Comparison of ENCODE assay signal across 8 cellular contexts in genomic region chr7:23532490-23533001, GRCh38. TPM values are rescaled to one million over a fixed set of nuclear protein-coding genes. Genes with fewer than 3 reads are reported as not detected.
DNase-seq lines count a peak whose midpoint lies in the region; ATAC-seq and TF ChIP-seq lines count a peak whose summit lies in the region.
"Not testable (repeated sequence)": the region's sequence is repeated elsewhere in the genome, so short reads cannot be mapped to it uniquely, and the experiment has no call there.

No MANE protein-coding gene starts in this region.

- H2AK5ac ChIP-seq in mesendoderm (ENCODE audit: low read length), result not testable (repeated sequence)

- TF ChIP-seq CTCF in DND-41 (IDR thresholded peaks at IDR 0.05; ENCODE audit: borderline replicate concordance, extremely low read depth, low read length, poor library complexity, severe bottlenecking); body of pancreas (IDR thresholded peaks at IDR 0.05); fibroblast of mammary gland (conservative IDR thresholded peaks at IDR 0.05; ENCODE audit: control insufficient read depth, insufficient read depth, low read depth, low read length); prostate gland (IDR thresholded peaks at IDR 0.05); transverse colon (IDR thresholded peaks at IDR 0.05): not testable (repeated sequence)

- H3K4me1 Mint-ChIP-seq in activated CD4-positive, alpha-beta T cell treated with anti-CD3 and anti-CD28 coated beads, Interleukin-2, amount 10 ng/mL, durations not matched to agents 24 days and 14 days, result peaks cover 24% of the 10 kb centered on the region

- not testable (repeated sequence) for H3K27me3 Mint-ChIP-seq in activated CD4-positive, alpha-beta T cell treated with anti-CD3 and anti-CD28 coated beads, Interleukin-2, amount 10 ng/mL, durations not matched to agents 24 days and 14 days

- not testable (repeated sequence) for H2BK15ac ChIP-seq in mesendoderm (replicated peaks; ENCODE audit: low read depth)

- peak overlapping the region; percentile 98 for H3K27ac ChIP-seq in DND-41 (ENCODE audit: low read length)
- H3K27ac ChIP-seq in body of pancreas, result peak overlapping the region in 3 of 4 donors; percentile 93 to 98 (median 97)
- H3K27ac ChIP-seq in mesendoderm (ENCODE audit: low read depth, low read length), result not testable (repeated sequence)
- peak overlapping the region; percentile 96 to 97 for H3K27ac ChIP-seq in prostate gland
- H3K27ac ChIP-seq in transverse colon, result peak overlapping the region; percentile 94 to 97 (median 96)

- in situ Hi-C loops in transverse colon (cut with MboI; ENCODE audit: low pct_ligation_motif_present in 1 of 4, low pct_unique_long_range_greater_than_20kb in 1 of 4, low sequenced_read_pairs in 3 of 4), result not testable (repeated sequence)

- ATAC-seq in DND-41 (ENCODE audit: insufficient read depth, low read depth); body of pancreas: not testable (repeated sequence)

- not testable (repeated sequence) for H3K9me3 ChIP-seq in DND-41 (ENCODE audit: insufficient read depth, low read length, severe bottlenecking); MG63; body of pancreas; prostate gland; transverse colon

- not testable (repeated sequence) for DNase-seq in DND-41; MG63; activated CD4-positive, alpha-beta T cell treated with anti-CD3 and anti-CD28 coated beads, Interleukin-2, amount 10 ng/mL, durations not matched to agents 24 days and 14 days; fibroblast of mammary gland (ENCODE audit: low read depth); mesendoderm; prostate gland (ENCODE audit: low spot score); transverse colon
- peak in 1 of 4 donors; percentile 23 for DNase-seq in body of pancreas

- WGBS in body of pancreas, 2 donors, result 83 to 90% methylated on average over 19 to 20 of the region's 20 CpGs
- WGBS in mesendoderm (ENCODE audit: extremely low coverage, insufficient coverage, low lambda C conversion rate), result no CpG with 5 or more reads among the region's 20 CpGs
- WGBS in prostate gland, result 94% methylated on average over 20 of the region's 20 CpGs
- WGBS in transverse colon (ENCODE audit: low coverage in 1 of 2), 2 donors, result 90 to 96% methylated on average over 7 to 20 of the region's 20 CpGs

- H3K56ac ChIP-seq in mesendoderm (ENCODE audit: low read length), result peak overlapping the region; percentile 40

- H3K27ac Mint-ChIP-seq in activated CD4-positive, alpha-beta T cell treated with anti-CD3 and anti-CD28 coated beads, Interleukin-2, amount 10 ng/mL, durations not matched to agents 24 days and 14 days, result peak overlapping the region; percentile 99

- not testable (repeated sequence) for H3K4ac ChIP-seq in mesendoderm (ENCODE audit: low read depth, low read length)

- not testable (repeated sequence) for H2BK5ac ChIP-seq in mesendoderm (ENCODE audit: low read length)

- TF ChIP-seq POLR2A in body of pancreas (IDR thresholded peaks at IDR 0.05); prostate gland (IDR thresholded peaks at IDR 0.05); transverse colon (IDR thresholded peaks at IDR 0.05): not testable (repeated sequence)

- not testable (repeated sequence) for H3K9me3 Mint-ChIP-seq in activated CD4-positive, alpha-beta T cell treated with anti-CD3 and anti-CD28 coated beads, Interleukin-2, amount 10 ng/mL, durations not matched to agents 24 days and 14 days

- peak overlapping the region; percentile 97 for H3K4me3 Mint-ChIP-seq in activated CD4-positive, alpha-beta T cell treated with anti-CD3 and anti-CD28 coated beads, Interleukin-2, amount 10 ng/mL, durations not matched to agents 24 days and 14 days

- H2AFZ ChIP-seq in DND-41 (ENCODE audit: low read depth, low read length), result peak overlapping the region; percentile 91

- H2BK120ac ChIP-seq in mesendoderm (ENCODE audit: low read depth, low read length), result not testable (repeated sequence)

- not testable (repeated sequence) for H3K18ac ChIP-seq in mesendoderm (ENCODE audit: low read length)

- peaks cover 38% of the 10 kb centered on the region for H4K20me1 ChIP-seq in DND-41 (ENCODE audit: insufficient read depth, low read length)

- peaks cover 23% of the 10 kb centered on the region for H3K36me3 Mint-ChIP-seq in activated CD4-positive, alpha-beta T cell treated with anti-CD3 and anti-CD28 coated beads, Interleukin-2, amount 10 ng/mL, durations not matched to agents 24 days and 14 days (ENCODE audit: low read depth)

- not testable (repeated sequence) for H4K8ac ChIP-seq in mesendoderm (ENCODE audit: low read depth, low read length)

- not testable (repeated sequence) for H4K5ac ChIP-seq in mesendoderm (ENCODE audit: low read length)

- peak overlapping the region; percentile 64 for H3K4me2 ChIP-seq in DND-41 (ENCODE audit: insufficient read depth, low read length)
- not testable (repeated sequence) for H3K4me2 ChIP-seq in mesendoderm (ENCODE audit: low read length)

- H3K79me1 ChIP-seq in mesendoderm (ENCODE audit: low read length), result not testable (repeated sequence)

- not testable (repeated sequence) for H3K27me3 ChIP-seq in DND-41 (ENCODE audit: insufficient read depth, low read length, poor library complexity); MG63; body of pancreas; mesendoderm (ENCODE audit: insufficient read depth, low read length, poor library complexity); prostate gland (replicated peaks; ENCODE audit: insufficient read depth); transverse colon

- not testable (repeated sequence) for H3K23ac ChIP-seq in mesendoderm (ENCODE audit: low read length)

- intact Hi-C loops in activated CD4-positive, alpha-beta T cell treated with anti-CD3 and anti-CD28 coated beads, Interleukin-2, amount 10 ng/mL, durations not matched to agents 24 days and 14 days (cut with micrococcal nuclease), result loop anchor here (5.0 kb wide), 4 partner anchors 150 to 520 kb away; partner anchors contain the start of genes FAM221A, HYCC1 and NUP42
- intact Hi-C loops in body of pancreas (cut with DNase I), result not testable (repeated sequence)
- intact Hi-C loops in prostate gland (cut with DNase I) (loop anchor here (5.0 kb wide), 1 partner anchor 350 kb away; the partner anchor contains the start of gene NUP42), transverse colon (cut with DNase I; ENCODE audit: low total_unique reads) (loop anchor here (10.0 kb wide), 1 partner anchor 62 kb away; the partner anchor contains the start of gene CCDC126)

- H3K9ac ChIP-seq in DND-41 (ENCODE audit: low read depth, low read length), result peak overlapping the region; percentile 98
- peak overlapping the region; percentile 60 for H3K9ac ChIP-seq in mesendoderm (ENCODE audit: low read length)

- H3K4me1 ChIP-seq in DND-41 (ENCODE audit: insufficient read depth, low read length), result peaks cover 38% of the 10 kb centered on the region
- peaks cover 31% of the 10 kb centered on the region for H3K4me1 ChIP-seq in body of pancreas
- H3K4me1 ChIP-seq in mesendoderm (ENCODE audit: control insufficient read depth, low read depth, low read length); prostate gland (replicated peaks): not testable (repeated sequence)
- peaks cover 11 to 33% (median 27%) of the 10 kb centered on the region in 4 donors for H3K4me1 ChIP-seq in transverse colon

- H3K79me2 ChIP-seq in DND-41 (ENCODE audit: insufficient read depth, low read length) (peaks cover 47% of the 10 kb centered on the region), mesendoderm (ENCODE audit: control insufficient read depth, insufficient read depth, low read length) (peaks cover 40% of the 10 kb centered on the region)

- H3K36me3 ChIP-seq in DND-41 (ENCODE audit: insufficient read depth, low read length), result peaks cover 15% of the 10 kb centered on the region; the same call in 1 of the 2 replicates
- H3K36me3 ChIP-seq in MG63, result peaks cover 25% of the 10 kb centered on the region
- H3K36me3 ChIP-seq in body of pancreas (replicated peaks in 1 of 2; ENCODE audit: insufficient read depth in 1 of 2, low read depth in 2 of 2); mesendoderm (ENCODE audit: control insufficient read depth, insufficient read depth, low read length); prostate gland; transverse colon: not testable (repeated sequence)

- peak overlapping the region in 1 of 2 experiments; percentile 98; a peak in 2 of 4 replicates for H3K4me3 ChIP-seq in DND-41 (ENCODE audit: low read depth in 1 of 2, low read length in 2 of 2)
- peak overlapping the region; percentile 98 for H3K4me3 ChIP-seq in MG63
- not testable (repeated sequence) for H3K4me3 ChIP-seq in body of pancreas; mesendoderm (ENCODE audit: low read length)
- peak overlapping the region; percentile 99 for H3K4me3 ChIP-seq in fibroblast of mammary gland (ENCODE audit: control insufficient read depth, low read depth, low read length)
- peak overlapping the region; percentile 74 to 77 for H3K4me3 ChIP-seq in prostate gland
- peak overlapping the region in 2 of 4 donors; percentile 84 to 90 for H3K4me3 ChIP-seq in transverse colon

- TF ChIP-seq EP300 in transverse colon (IDR thresholded peaks at IDR 0.05; ENCODE audit: low read depth), result not testable (repeated sequence)

RNA-seq across cellular contexts. Expression of gene TRA2A, which starts 0.8 kb away (rescaled TPM):
- 7.9 and 17.9 TPM in 2 replicates for total RNA-seq in MG63 (2014; rRNA removed; shearing (Covaris generic); ENCODE audit: low replicate concordance)
- 96.8 and 103 TPM in 2 replicates for total RNA-seq in activated CD4-positive, alpha-beta T cell treated with anti-CD3 and anti-CD28 coated beads, Interleukin-2, amount 10 ng/mL, durations not matched to agents 24 days and 14 days
- total RNA-seq in body of pancreas (10 to 100 TPM; 26.2 to 35.6 TPM), prostate gland (10 to 100 TPM; 34.3 to 46.0 TPM), transverse colon (100 to 1,000 TPM in 2 of 4 donors, 10 to 100 TPM in 2; 31.7 to 199 (median 111) TPM)
- 100 TPM for polyA plus RNA-seq in mesendoderm (2013, experiment 1 of 2)
- polyA plus RNA-seq in mesendoderm (2013, experiment 2 of 2), result 100.0 TPM
